3 cellular contexts compared by ENCODE assay signal in genomic region chr16:10779908-10780307, GRCh38. TPM values are rescaled to one million over a fixed set of nuclear protein-coding genes. Genes with fewer than 3 reads are reported as not detected.
"Had no signal": no experiment of that assay in that cellular context is flagged by ENCODE, and none has a peak within 500 bp of the region (broad histone marks: within the 10 kb centered on the region; RNA-seq: fewer than 3 reads in every experiment).

No MANE protein-coding gene starts in this region.

RNA-seq across cellular contexts. Expression of gene TVP23A, which starts 38.7 kb away (rescaled TPM):
- total RNA-seq: LHCN-M2, MCF 10A, NCI-H460 had no signal
